23 cellular contexts compared by ENCODE assay signal in genomic region chr7:10181996-10182395, GRCh38.
DNase-seq lines count a peak whose midpoint lies in the region; ATAC-seq lines count a peak whose summit lies in the region.
"Had no signal": no experiment of that assay in that cellular context is flagged by ENCODE, and none has a peak within 500 bp of the region (broad histone marks: within the 10 kb centered on the region; RNA-seq: fewer than 3 reads in every experiment).

No MANE protein-coding gene starts in this region.

- H3K36me3 Mint-ChIP-seq in stimulated activated naive B cell treated with anti-CD40 and anti-IgM and Interleukin-4, amounts not matched to agents 10 μg/mL and 1 μg/mL and 100 μg/mL, for 72 hours, result no peaks in the 10 kb centered on the region

- no peaks in the 10 kb centered on the region for H3K4me1 Mint-ChIP-seq in stimulated activated naive B cell treated with anti-CD40 and anti-IgM and Interleukin-4, amounts not matched to agents 10 μg/mL and 1 μg/mL and 100 μg/mL, for 72 hours
- H3K4me1 Mint-ChIP-seq: activated naive CD8-positive, alpha-beta T cell treated with anti-CD3 and anti-CD28 coated beads, Interleukin-2, amount 50 U/mL, for 24 hours; nephron; T-helper 17 cell had no signal

- H3K4me3 Mint-ChIP-seq in stimulated activated naive B cell treated with anti-CD40 and anti-IgM and Interleukin-4, amounts not matched to agents 10 μg/mL and 1 μg/mL and 100 μg/mL, for 72 hours, result no peak overlapping the region
- H3K4me3 Mint-ChIP-seq: activated naive CD8-positive, alpha-beta T cell treated with anti-CD3 and anti-CD28 coated beads, Interleukin-2, amount 50 U/mL, for 24 hours; nephron; stimulated activated naive CD8-positive, alpha-beta T cell treated with anti-CD3 and anti-CD28 coated beads, Interleukin-15, Interleukin-2, amounts not matched to agents 100 ng/mL and 50 ng/mL, for 24 hours; T-helper 17 cell had no signal

- H3K27me3 Mint-ChIP-seq in stimulated activated naive B cell treated with anti-CD40 and anti-IgM and Interleukin-4, amounts not matched to agents 10 μg/mL and 1 μg/mL and 100 μg/mL, for 72 hours, result no peaks in the 10 kb centered on the region
- H3K27me3 Mint-ChIP-seq: activated naive CD8-positive, alpha-beta T cell treated with anti-CD3 and anti-CD28 coated beads, Interleukin-2, amount 50 U/mL, for 24 hours; stimulated activated naive CD8-positive, alpha-beta T cell treated with anti-CD3 and anti-CD28 coated beads, Interleukin-15, Interleukin-2, amounts not matched to agents 100 ng/mL and 50 ng/mL, for 24 hours; T-helper 17 cell had no signal

- no peak overlapping the region for H3K27ac Mint-ChIP-seq in stimulated activated naive B cell treated with anti-CD40 and anti-IgM and Interleukin-4, amounts not matched to agents 10 μg/mL and 1 μg/mL and 100 μg/mL, for 72 hours
- H3K27ac Mint-ChIP-seq: activated naive CD8-positive, alpha-beta T cell treated with anti-CD3 and anti-CD28 coated beads, Interleukin-2, amount 50 U/mL, for 24 hours; nephron; stimulated activated naive CD8-positive, alpha-beta T cell treated with anti-CD3 and anti-CD28 coated beads, Interleukin-15, Interleukin-2, amounts not matched to agents 100 ng/mL and 50 ng/mL, for 24 hours; T-helper 17 cell had no signal

- peak; percentile 20 for DNase-seq in NCI-H1105 treated with DMSO at 0.1 percent for 48 hours (lab: John Stamatoyannopoulos, UW)
- no peak for DNase-seq in NCI-H1105 (lab: John Stamatoyannopoulos, UW)
- peak; percentile 79 for DNase-seq in NCI-H1092 treated with DMSO at 0.1 percent for 48 hours (lab: John Stamatoyannopoulos, UW)
- DNase-seq in NCI-H748 (lab: John Stamatoyannopoulos, UW; ENCODE audit: unreplicated experiment), result peak; percentile 99
- DNase-seq in stimulated activated naive B cell treated with anti-CD40 and anti-IgM and Interleukin-4, amounts not matched to agents 10 μg/mL and 1 μg/mL and 100 μg/mL, for 72 hours, result no peak
- DNase-seq in 8988T, result no peak
- DNase-seq: activated CD4-positive, alpha-beta T cell treated with anti-CD3 and anti-CD28 coated beads for 1 hour; activated CD8-positive, alpha-beta memory T cell treated with anti-CD3 and anti-CD28 coated beads for 24 hours; activated gamma-delta T cell treated with Interleukin-2 at 50 U/mL for 16 hours; activated naive CD8-positive, alpha-beta T cell treated with anti-CD3 and anti-CD28 coated beads, Interleukin-2, amount 50 U/mL, for 24 hours; caudate nucleus; cortex of kidney; esophagus squamous epithelium; gastrocnemius medialis; NCI-H2171; NCI-H526 treated with DMSO at 0.1 percent for 48 hours; T-helper 17 cell had no signal

- ATAC-seq in stimulated activated naive B cell treated with anti-CD40 and anti-IgM and Interleukin-4, amounts not matched to agents 10 μg/mL and 1 μg/mL and 100 μg/mL, for 72 hours (replicated peaks), result peak; percentile 33 to 36
- ATAC-seq in HG03521 (IDR thresholded peaks at IDR 0.05; ENCODE audit: unreplicated experiment) (no peak), HG03354 (IDR thresholded peaks at IDR 0.05; ENCODE audit: poor library complexity, severe bottlenecking, unreplicated experiment) (no peak)
- ATAC-seq: activated naive CD8-positive, alpha-beta T cell treated with anti-CD3 and anti-CD28 coated beads, Interleukin-2, amount 50 U/mL, for 24 hours; gastrocnemius medialis; HepG2; SK-N-SH treated with all-trans-retinoic acid at 6 μM for 48 hours; T-helper 17 cell had no signal

- peaks cover 0 to 3% of the 10 kb centered on the region in 2 donors for H3K9me3 Mint-ChIP-seq in stimulated activated naive B cell treated with anti-CD40 and anti-IgM and Interleukin-4, amounts not matched to agents 10 μg/mL and 1 μg/mL and 100 μg/mL, for 72 hours
- H3K9me3 Mint-ChIP-seq: nephron had no signal

Comparison
In these comparisons a context has a peak if more than half of its experiments do, and no peak if none do; other contexts are left out.
1. DNase-seq: peak in NCI-H1105 treated with DMSO at 0.1 percent for 48 hours (single experiment), NCI-H1092 treated with DMSO at 0.1 percent for 48 hours (single experiment) and NCI-H748 (single experiment); none in NCI-H1105 (single experiment), stimulated activated naive B cell treated with anti-CD40 and anti-IgM and Interleukin-4, amounts not matched to agents 10 μg/mL and 1 μg/mL and 100 μg/mL, for 72 hours (single experiment) and 8988T (single experiment).
2. ATAC-seq: peak in stimulated activated naive B cell treated with anti-CD40 and anti-IgM and Interleukin-4, amounts not matched to agents 10 μg/mL and 1 μg/mL and 100 μg/mL, for 72 hours (2 of 2); none in HG03521 (single experiment) and HG03354 (single experiment).